ENCODE assay signal across 1 cellular context in the genomic region with DNA sequence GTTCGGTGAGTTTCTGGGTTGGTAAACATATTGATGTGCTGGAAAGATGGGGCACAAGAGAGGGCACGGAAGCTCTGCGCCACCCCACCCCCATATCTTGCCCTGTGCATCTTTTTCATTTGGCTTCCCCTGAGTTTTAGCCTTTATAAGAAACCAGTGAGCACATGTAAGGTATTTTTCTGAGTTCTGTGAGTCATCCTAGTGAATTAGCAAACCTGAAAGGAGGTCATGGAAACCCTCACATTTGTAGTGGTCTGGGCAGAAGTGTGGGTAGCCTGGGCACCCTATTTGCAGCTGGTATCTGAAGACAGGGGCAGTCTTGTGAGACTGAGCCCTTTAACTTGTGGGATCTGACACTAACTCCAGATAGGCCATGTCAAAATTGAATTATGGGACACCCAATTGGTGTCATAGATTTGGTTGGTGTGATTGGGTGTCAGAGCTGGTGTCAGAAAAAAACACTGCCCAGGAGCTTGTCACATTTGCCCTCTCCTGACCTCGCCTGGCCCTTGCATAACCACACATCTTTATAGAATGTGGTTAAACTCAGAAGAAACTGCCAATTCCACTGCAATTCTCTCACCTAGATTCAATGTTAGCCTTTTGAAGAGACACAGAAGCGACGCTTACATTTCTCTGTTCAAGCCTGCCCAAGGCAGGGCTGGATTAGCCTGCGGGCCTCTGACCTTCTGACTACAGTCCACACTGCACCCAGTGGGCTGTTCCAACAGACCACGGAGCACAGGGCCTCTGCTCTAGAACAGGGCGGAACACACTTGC.
TF ChIP-seq lines count a peak whose summit lies in the region.

No MANE protein-coding gene starts in this region.

TF ChIP-seq in K562, 482 proteins besides CTCF, POLR2A, EP300 and RAD21 (continued from another document and continues in another):
- TF ChIP-seq, protein P1, sequence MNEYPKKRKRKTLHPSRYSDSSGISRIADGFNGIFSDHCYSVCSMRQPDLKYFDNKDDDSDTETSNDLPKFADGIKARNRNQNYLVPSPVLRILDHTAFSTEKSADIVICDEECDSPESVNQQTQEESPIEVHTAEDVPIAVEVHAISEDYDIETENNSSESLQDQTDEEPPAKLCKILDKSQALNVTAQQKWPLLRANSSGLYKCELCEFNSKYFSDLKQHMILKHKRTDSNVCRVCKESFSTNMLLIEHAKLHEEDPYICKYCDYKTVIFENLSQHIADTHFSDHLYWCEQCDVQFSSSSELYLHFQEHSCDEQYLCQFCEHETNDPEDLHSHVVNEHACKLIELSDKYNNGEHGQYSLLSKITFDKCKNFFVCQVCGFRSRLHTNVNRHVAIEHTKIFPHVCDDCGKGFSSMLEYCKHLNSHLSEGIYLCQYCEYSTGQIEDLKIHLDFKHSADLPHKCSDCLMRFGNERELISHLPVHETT (CRISPR knock-in tag; conservative IDR thresholded peaks at IDR 0.05 in 1 of 2, IDR thresholded peaks at IDR 0.05 in 1 of 2), result 0 out of 4 replicates have a peak, but pooled peaks of 1 of the 2 experiments have one; percentile 23
- TF ChIP-seq, protein P2, sequence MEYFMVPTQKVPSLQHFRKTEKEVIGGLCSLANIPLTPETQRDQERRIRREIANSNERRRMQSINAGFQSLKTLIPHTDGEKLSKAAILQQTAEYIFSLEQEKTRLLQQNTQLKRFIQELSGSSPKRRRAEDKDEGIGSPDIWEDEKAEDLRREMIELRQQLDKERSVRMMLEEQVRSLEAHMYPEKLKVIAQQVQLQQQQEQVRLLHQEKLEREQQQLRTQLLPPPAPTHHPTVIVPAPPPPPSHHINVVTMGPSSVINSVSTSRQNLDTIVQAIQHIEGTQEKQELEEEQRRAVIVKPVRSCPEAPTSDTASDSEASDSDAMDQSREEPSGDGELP (CRISPR knock-in tag; IDR thresholded peaks at IDR 0.05; ENCODE audit: borderline replicate concordance), result peak; percentile 42; the same call in 1 of the 2 replicates
- TF ChIP-seq FOXK1 (CRISPR knock-in tag; IDR thresholded peaks at IDR 0.05; ENCODE audit: borderline replicate concordance), result peak; percentile 18; the same call in 1 of the 2 replicates
- TF ChIP-seq, protein P3, sequence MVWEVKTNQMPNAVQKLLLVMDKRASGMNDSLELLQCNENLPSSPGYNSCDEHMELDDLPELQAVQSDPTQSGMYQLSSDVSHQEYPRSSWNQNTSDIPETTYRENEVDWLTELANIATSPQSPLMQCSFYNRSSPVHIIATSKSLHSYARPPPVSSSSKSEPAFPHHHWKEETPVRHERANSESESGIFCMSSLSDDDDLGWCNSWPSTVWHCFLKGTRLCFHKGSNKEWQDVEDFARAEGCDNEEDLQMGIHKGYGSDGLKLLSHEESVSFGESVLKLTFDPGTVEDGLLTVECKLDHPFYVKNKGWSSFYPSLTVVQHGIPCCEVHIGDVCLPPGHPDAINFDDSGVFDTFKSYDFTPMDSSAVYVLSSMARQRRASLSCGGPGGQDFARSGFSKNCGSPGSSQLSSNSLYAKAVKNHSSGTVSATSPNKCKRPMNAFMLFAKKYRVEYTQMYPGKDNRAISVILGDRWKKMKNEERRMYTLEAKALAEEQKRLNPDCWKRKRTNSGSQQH (CRISPR knock-in tag; IDR thresholded peaks at IDR 0.05), result no peak
- TF ChIP-seq, protein P4, sequence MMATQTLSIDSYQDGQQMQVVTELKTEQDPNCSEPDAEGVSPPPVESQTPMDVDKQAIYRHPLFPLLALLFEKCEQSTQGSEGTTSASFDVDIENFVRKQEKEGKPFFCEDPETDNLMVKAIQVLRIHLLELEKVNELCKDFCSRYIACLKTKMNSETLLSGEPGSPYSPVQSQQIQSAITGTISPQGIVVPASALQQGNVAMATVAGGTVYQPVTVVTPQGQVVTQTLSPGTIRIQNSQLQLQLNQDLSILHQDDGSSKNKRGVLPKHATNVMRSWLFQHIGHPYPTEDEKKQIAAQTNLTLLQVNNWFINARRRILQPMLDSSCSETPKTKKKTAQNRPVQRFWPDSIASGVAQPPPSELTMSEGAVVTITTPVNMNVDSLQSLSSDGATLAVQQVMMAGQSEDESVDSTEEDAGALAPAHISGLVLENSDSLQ (IDR thresholded peaks at IDR 0.05), result peak; percentile 76; the same call in 1 of the 2 replicates
- TF ChIP-seq MEIS2 (IDR thresholded peaks at IDR 0.05; ENCODE audit: partially characterized antibody), result peak; percentile 87
- TF ChIP-seq, protein P5, sequence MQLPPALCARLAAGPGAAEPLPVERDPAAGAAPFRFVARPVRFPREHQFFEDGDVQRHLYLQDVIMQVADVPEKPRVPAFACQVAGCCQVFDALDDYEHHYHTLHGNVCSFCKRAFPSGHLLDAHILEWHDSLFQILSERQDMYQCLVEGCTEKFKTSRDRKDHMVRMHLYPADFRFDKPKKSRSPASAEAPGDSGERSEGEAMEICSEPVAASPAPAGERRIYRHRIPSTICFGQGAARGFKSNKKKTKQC (CRISPR knock-in tag; IDR thresholded peaks at IDR 0.05), result no peak
- no peak for TF ChIP-seq EGR1 (conservative IDR thresholded peaks at IDR 0.05)
- TF ChIP-seq, protein P6, sequence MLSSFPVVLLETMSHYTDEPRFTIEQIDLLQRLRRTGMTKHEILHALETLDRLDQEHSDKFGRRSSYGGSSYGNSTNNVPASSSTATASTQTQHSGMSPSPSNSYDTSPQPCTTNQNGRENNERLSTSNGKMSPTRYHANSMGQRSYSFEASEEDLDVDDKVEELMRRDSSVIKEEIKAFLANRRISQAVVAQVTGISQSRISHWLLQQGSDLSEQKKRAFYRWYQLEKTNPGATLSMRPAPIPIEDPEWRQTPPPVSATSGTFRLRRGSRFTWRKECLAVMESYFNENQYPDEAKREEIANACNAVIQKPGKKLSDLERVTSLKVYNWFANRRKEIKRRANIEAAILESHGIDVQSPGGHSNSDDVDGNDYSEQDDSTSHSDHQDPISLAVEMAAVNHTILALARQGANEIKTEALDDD (IDR thresholded peaks at IDR 0.05), result peak; percentile 8; the same call in 1 of the 2 replicates
- peak; percentile 43 for TF ChIP-seq RBBP5 (IDR thresholded peaks at IDR 0.05; ENCODE audit: borderline replicate concordance, insufficient read depth, low read length, poor library complexity, severe bottlenecking)
- TF ChIP-seq POLR2G (IDR thresholded peaks at IDR 0.05; ENCODE audit: low read depth, low read length), result 0 out of 2 replicates have a peak, but pooled peaks have one; percentile 26
- no peak for TF ChIP-seq MEF2A (IDR thresholded peaks at IDR 0.05; ENCODE audit: control insufficient read depth, low read depth, low read length)
- peak; percentile 34; the same call in 1 of the 2 replicates for TF ChIP-seq ZNF384 (IDR thresholded peaks at IDR 0.05; ENCODE audit: low read depth, low read length)
- TF ChIP-seq, protein P7, sequence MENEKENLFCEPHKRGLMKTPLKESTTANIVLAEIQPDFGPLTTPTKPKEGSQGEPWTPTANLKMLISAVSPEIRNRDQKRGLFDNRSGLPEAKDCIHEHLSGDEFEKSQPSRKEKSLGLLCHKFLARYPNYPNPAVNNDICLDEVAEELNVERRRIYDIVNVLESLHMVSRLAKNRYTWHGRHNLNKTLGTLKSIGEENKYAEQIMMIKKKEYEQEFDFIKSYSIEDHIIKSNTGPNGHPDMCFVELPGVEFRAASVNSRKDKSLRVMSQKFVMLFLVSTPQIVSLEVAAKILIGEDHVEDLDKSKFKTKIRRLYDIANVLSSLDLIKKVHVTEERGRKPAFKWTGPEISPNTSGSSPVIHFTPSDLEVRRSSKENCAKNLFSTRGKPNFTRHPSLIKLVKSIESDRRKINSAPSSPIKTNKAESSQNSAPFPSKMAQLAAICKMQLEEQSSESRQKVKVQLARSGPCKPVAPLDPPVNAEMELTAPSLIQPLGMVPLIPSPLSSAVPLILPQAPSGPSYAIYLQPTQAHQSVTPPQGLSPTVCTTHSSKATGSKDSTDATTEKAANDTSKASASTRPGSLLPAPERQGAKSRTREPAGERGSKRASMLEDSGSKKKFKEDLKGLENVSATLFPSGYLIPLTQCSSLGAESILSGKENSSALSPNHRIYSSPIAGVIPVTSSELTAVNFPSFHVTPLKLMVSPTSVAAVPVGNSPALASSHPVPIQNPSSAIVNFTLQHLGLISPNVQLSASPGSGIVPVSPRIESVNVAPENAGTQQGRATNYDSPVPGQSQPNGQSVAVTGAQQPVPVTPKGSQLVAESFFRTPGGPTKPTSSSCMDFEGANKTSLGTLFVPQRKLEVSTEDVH (IDR thresholded peaks at IDR 0.05; ENCODE audit: low read depth, partially characterized antibody), result no peak
- TF ChIP-seq ZNF695 (CRISPR knock-in tag; IDR thresholded peaks at IDR 0.05), result no peak
- peak; percentile 34; the same call in 1 of the 2 replicates for TF ChIP-seq DPF2 (IDR thresholded peaks at IDR 0.05)
- no peak for TF ChIP-seq TFAM (CRISPR knock-in tag; conservative IDR thresholded peaks at IDR 0.05)
- peak; percentile 33; the same call in 1 of the 2 replicates for TF ChIP-seq ZNF311 (CRISPR knock-in tag; IDR thresholded peaks at IDR 0.05)
- TF ChIP-seq SMAD4 (CRISPR knock-in tag; conservative IDR thresholded peaks at IDR 0.05), result 0 out of 2 replicates have a peak, but pooled peaks have one; percentile 44
- TF ChIP-seq, protein P8, sequence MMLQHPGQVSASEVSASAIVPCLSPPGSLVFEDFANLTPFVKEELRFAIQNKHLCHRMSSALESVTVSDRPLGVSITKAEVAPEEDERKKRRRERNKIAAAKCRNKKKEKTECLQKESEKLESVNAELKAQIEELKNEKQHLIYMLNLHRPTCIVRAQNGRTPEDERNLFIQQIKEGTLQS (IDR thresholded peaks at IDR 0.05), result peak; percentile 53
- TF ChIP-seq, protein P8 (CRISPR knock-in tag; conservative IDR thresholded peaks at IDR 0.05), result no peak
- TF ChIP-seq ZFX (CRISPR knock-in tag; IDR thresholded peaks at IDR 0.05), result peak; percentile 34
- TF ChIP-seq POLR2AphosphoS2 (IDR thresholded peaks at IDR 0.05; ENCODE audit: low read length), result no peak
- 0 out of 2 replicates have a peak, but pooled peaks have one; percentile 58 for TF ChIP-seq ZNF589 (CRISPR knock-in tag; IDR thresholded peaks at IDR 0.05; ENCODE audit: low read depth)
- peak; percentile 26; the same call in 1 of the 2 replicates for TF ChIP-seq CEBPG (CRISPR knock-in tag; IDR thresholded peaks at IDR 0.05)
- TF ChIP-seq CEBPG (tag; conservative IDR thresholded peaks at IDR 0.05 in 1 of 2, IDR thresholded peaks at IDR 0.05 in 1 of 2), result no peak; a peak in 1 of 4 replicates
- 0 out of 2 replicates have a peak, but pooled peaks have one; percentile 6 for TF ChIP-seq ZNF584 (CRISPR knock-in tag; IDR thresholded peaks at IDR 0.05; ENCODE audit: low read depth)
- TF ChIP-seq ZEB2 (IDR thresholded peaks at IDR 0.05), result no peak
- TF ChIP-seq, protein P9, sequence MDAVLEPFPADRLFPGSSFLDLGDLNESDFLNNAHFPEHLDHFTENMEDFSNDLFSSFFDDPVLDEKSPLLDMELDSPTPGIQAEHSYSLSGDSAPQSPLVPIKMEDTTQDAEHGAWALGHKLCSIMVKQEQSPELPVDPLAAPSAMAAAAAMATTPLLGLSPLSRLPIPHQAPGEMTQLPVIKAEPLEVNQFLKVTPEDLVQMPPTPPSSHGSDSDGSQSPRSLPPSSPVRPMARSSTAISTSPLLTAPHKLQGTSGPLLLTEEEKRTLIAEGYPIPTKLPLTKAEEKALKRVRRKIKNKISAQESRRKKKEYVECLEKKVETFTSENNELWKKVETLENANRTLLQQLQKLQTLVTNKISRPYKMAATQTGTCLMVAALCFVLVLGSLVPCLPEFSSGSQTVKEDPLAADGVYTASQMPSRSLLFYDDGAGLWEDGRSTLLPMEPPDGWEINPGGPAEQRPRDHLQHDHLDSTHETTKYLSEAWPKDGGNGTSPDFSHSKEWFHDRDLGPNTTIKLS (IDR thresholded peaks at IDR 0.05; ENCODE audit: borderline replicate concordance, low read depth), result peak; percentile 73; the same call in 1 of the 2 replicates
- TF ChIP-seq, protein P10, sequence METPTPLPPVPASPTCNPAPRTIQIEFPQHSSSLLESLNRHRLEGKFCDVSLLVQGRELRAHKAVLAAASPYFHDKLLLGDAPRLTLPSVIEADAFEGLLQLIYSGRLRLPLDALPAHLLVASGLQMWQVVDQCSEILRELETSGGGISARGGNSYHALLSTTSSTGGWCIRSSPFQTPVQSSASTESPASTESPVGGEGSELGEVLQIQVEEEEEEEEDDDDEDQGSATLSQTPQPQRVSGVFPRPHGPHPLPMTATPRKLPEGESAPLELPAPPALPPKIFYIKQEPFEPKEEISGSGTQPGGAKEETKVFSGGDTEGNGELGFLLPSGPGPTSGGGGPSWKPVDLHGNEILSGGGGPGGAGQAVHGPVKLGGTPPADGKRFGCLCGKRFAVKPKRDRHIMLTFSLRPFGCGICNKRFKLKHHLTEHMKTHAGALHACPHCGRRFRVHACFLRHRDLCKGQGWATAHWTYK (CRISPR knock-in tag; IDR thresholded peaks at IDR 0.05), result 0 out of 2 replicates have a peak, but pooled peaks have one; percentile 4
- TF ChIP-seq, protein P11, sequence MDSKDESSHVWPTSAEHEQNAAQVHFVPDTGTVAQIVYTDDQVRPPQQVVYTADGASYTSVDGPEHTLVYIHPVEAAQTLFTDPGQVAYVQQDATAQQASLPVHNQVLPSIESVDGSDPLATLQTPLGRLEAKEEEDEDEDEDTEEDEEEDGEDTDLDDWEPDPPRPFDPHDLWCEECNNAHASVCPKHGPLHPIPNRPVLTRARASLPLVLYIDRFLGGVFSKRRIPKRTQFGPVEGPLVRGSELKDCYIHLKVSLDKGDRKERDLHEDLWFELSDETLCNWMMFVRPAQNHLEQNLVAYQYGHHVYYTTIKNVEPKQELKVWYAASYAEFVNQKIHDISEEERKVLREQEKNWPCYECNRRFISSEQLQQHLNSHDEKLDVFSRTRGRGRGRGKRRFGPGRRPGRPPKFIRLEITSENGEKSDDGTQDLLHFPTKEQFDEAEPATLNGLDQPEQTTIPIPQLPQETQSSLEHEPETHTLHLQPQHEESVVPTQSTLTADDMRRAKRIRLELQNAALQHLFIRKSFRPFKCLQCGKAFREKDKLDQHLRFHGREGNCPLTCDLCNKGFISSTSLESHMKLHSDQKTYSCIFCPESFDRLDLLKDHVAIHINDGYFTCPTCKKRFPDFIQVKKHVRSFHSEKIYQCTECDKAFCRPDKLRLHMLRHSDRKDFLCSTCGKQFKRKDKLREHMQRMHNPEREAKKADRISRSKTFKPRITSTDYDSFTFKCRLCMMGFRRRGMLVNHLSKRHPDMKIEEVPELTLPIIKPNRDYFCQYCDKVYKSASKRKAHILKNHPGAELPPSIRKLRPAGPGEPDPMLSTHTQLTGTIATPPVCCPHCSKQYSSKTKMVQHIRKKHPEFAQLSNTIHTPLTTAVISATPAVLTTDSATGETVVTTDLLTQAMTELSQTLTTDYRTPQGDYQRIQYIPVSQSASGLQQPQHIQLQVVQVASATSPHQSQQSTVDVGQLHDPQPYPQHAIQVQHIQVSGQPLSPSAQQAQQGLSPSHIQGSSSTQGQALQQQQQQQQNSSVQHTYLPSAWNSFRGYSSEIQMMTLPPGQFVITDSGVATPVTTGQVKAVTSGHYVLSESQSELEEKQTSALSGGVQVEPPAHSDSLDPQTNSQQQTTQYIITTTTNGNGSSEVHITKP (IDR thresholded peaks at IDR 0.05; ENCODE audit: partially characterized antibody), result peak; percentile 88
- no peak for TF ChIP-seq CBX5 (IDR thresholded peaks at IDR 0.05; ENCODE audit: borderline replicate concordance, low read depth)
- peak; percentile 76 for TF ChIP-seq CEBPB (tag; IDR thresholded peaks at IDR 0.05)
